Comparison of ENCODE assay signal across 10 cellular contexts in genomic region chr5:68285075-68285827, GRCh38.
DNase-seq lines count a peak whose midpoint lies in the region; ATAC-seq and TF ChIP-seq lines count a peak whose summit lies in the region.
"Had no signal": no experiment of that assay in that cellular context is flagged by ENCODE, and none has a peak within 500 bp of the region (broad histone marks: within the 10 kb centered on the region; RNA-seq: fewer than 3 reads in every experiment).

No MANE protein-coding gene starts in this region.

- peaks cover 12% of the 10 kb centered on the region for H3F3A ChIP-seq in SK-N-SH (replicated peaks; ENCODE audit: insufficient read depth)

- H4K20me1 ChIP-seq in SK-N-SH (ENCODE audit: insufficient read depth) = no peaks in the 10 kb centered on the region; the same call in 1 of the 2 replicates

- H3K27ac Mint-ChIP-seq in brain = peak overlapping the region in 3 of 5 experiments; percentile 7 to 85 (median 75)

- TF ChIP-seq RAD21 in SK-N-SH (IDR thresholded peaks at IDR 0.05; ENCODE audit: low read length) = no peak

- H3K79me2 ChIP-seq in SK-N-SH (ENCODE audit: insufficient read depth) = no peaks in the 10 kb centered on the region

- no peaks in the 10 kb centered on the region for H3K9me3 Mint-ChIP-seq in brain

- no peaks in the 10 kb centered on the region for H3K9me2 ChIP-seq in SK-N-SH

- H3K27ac ChIP-seq in SK-N-SH (ENCODE audit: low read depth in 2 of 2, low read length in 1 of 2) = peak overlapping the region; percentile 5 to 22; a peak in 2 of 4 replicates
- H3K27ac ChIP-seq in brain microvascular endothelial cell = no peak overlapping the region
- H3K27ac ChIP-seq: 22Rv1 had no signal

- H2AFZ ChIP-seq in SK-N-SH (ENCODE audit: low read depth) = no peak overlapping the region

- TF ChIP-seq CTCF in SK-N-SH (IDR thresholded peaks at IDR 0.05) = no peak
- TF ChIP-seq CTCF in brain (conservative IDR thresholded peaks at IDR 0.05) = no peak
- no peak for TF ChIP-seq CTCF in brain microvascular endothelial cell (IDR thresholded peaks at IDR 0.05; ENCODE audit: low read depth, low read length, missing control alignments)

- DNase-seq in SK-N-SH = no peak
- DNase-seq in Kasumi-1 (lab: John Stamatoyannopoulos, UW) = no peak
- DNase-seq in A172 (ENCODE audit: low spot score) = no peak
- no peak for DNase-seq in brain microvascular endothelial cell
- DNase-seq: NCI-H774 had no signal

- H3K4me3 Mint-ChIP-seq in brain = peak overlapping the region in 1 of 5 experiments; percentile 63

- H3K4me3 ChIP-seq in SK-N-SH (ENCODE audit: low read depth in 2 of 2, low read length in 1 of 2) (no peak overlapping the region), skeletal muscle satellite cell (ENCODE audit: low read length) (no peak overlapping the region), brain microvascular endothelial cell (ENCODE audit: low read depth, low read length) (no peak overlapping the region)

- H3K27me3 ChIP-seq in SK-N-SH (ENCODE audit: insufficient read depth) = no peaks in the 10 kb centered on the region
- H3K27me3 ChIP-seq in skeletal muscle satellite cell (ENCODE audit: control insufficient read depth, insufficient read depth, low read length) = no peaks in the 10 kb centered on the region
- H3K27me3 ChIP-seq in brain microvascular endothelial cell (replicated peaks) = no peaks in the 10 kb centered on the region

- peaks cover 4% of the 10 kb centered on the region for H3K27me3 Mint-ChIP-seq in brain

- H3K9ac ChIP-seq in SK-N-SH (no peak overlapping the region), skeletal muscle satellite cell (ENCODE audit: low read depth, low read length) (peak overlapping the region; percentile 12)

- H3K36me3 ChIP-seq in SK-N-SH (replicated peaks in 1 of 2; ENCODE audit: control insufficient read depth in 1 of 2, insufficient read depth in 2 of 2, low read length in 1 of 2) (peaks cover 20 to 50% of the 10 kb centered on the region in 2 experiments), skeletal muscle satellite cell (ENCODE audit: insufficient read depth, low read length) (peaks cover 37% of the 10 kb centered on the region), brain microvascular endothelial cell (replicated peaks) (peaks cover 2% of the 10 kb centered on the region)

- H3K4me2 ChIP-seq in SK-N-SH (no peak overlapping the region), skeletal muscle satellite cell (ENCODE audit: low read length) (no peak overlapping the region)

- in situ Hi-C loops in brain microvascular endothelial cell (cut with HindIII; ENCODE audit: low pct_ligation_motif_present, low sequenced_read_pairs) = loop anchor here (25.0 kb wide), 1 partner anchor 177 kb away; no protein-coding TSS in a partner anchor

- peaks cover 43% of the 10 kb centered on the region for H3K4me1 Mint-ChIP-seq in brain

- H3K9me3 ChIP-seq in SK-N-SH (no peaks in the 10 kb centered on the region), skeletal muscle satellite cell (replicated peaks; ENCODE audit: low read length) (no peaks in the 10 kb centered on the region)

- POLR2A ChIA-PET in SK-N-SH (lab: Yijun Ruan, JAX) = no interaction called here

- CTCF ChIA-PET in SK-N-SH (lab: Yijun Ruan, JAX) = interaction anchor here (0.9 to 3.8 kb wide), 27 partner anchors 9 to 1039 kb away, joined by 4 to 43 read pairs (median 7); no protein-coding TSS in a partner anchor

- H3K4me1 ChIP-seq in SK-N-SH (ENCODE audit: control insufficient read depth in 1 of 2, insufficient read depth in 2 of 2, low read depth in 1 of 2, low read length in 1 of 2) (peaks cover 0 to 17% of the 10 kb centered on the region in 2 experiments; a peak in 3 of 4 replicates), skeletal muscle satellite cell (ENCODE audit: control insufficient read depth, insufficient read depth, low read length) (peaks cover 28% of the 10 kb centered on the region)

- 87% methylated on average over 3 of the region's 3 CpGs for WGBS in SK-N-SH (ENCODE audit: low lambda C conversion rate)

- no peak for ATAC-seq in SK-N-SH treated with all-trans-retinoic acid at 6 μM for 48 hours
- peak; percentile 34 for ATAC-seq in HG02938 (IDR thresholded peaks at IDR 0.05; ENCODE audit: unreplicated experiment)

- H3K36me3 Mint-ChIP-seq in brain = peaks cover 18% of the 10 kb centered on the region

- no peak for TF ChIP-seq EP300 in SK-N-SH (IDR thresholded peaks at IDR 0.05; ENCODE audit: borderline replicate concordance in 1 of 2, low read depth in 1 of 2, low read length in 1 of 2)

TF ChIP-seq in SK-N-SH, 30 proteins besides CTCF, POLR2A, EP300 and RAD21:
- TF ChIP-seq, protein P1, sequence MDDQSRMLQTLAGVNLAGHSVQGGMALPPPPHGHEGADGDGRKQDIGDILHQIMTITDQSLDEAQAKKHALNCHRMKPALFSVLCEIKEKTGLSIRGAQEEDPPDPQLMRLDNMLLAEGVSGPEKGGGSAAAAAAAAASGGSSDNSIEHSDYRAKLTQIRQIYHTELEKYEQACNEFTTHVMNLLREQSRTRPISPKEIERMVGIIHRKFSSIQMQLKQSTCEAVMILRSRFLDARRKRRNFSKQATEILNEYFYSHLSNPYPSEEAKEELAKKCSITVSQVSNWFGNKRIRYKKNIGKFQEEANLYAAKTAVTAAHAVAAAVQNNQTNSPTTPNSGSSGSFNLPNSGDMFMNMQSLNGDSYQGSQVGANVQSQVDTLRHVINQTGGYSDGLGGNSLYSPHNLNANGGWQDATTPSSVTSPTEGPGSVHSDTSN (IDR thresholded peaks at IDR 0.05) = no peak
- no peak for TF ChIP-seq MXI1 (IDR thresholded peaks at IDR 0.05; ENCODE audit: low read depth, low read length)
- TF ChIP-seq RCOR1 (IDR thresholded peaks at IDR 0.05; ENCODE audit: low read length) = no peak
- no peak for TF ChIP-seq GATA2 (CRISPR knock-in tag; IDR thresholded peaks at IDR 0.05)
- TF ChIP-seq NFIC (IDR thresholded peaks at IDR 0.05; ENCODE audit: borderline replicate concordance) = no peak
- no peak for TF ChIP-seq FOXJ3 (CRISPR knock-in tag; IDR thresholded peaks at IDR 0.05)
- no peak for TF ChIP-seq FOSL2 (IDR thresholded peaks at IDR 0.05; ENCODE audit: borderline replicate concordance, low read depth)

TF ChIP-seq in SK-N-SH treated with all-trans-retinoic acid at 6 μM for 48 hours, 23 proteins besides CTCF, POLR2A, EP300 and RAD21 (continues in another document):
- TF ChIP-seq, protein P2, sequence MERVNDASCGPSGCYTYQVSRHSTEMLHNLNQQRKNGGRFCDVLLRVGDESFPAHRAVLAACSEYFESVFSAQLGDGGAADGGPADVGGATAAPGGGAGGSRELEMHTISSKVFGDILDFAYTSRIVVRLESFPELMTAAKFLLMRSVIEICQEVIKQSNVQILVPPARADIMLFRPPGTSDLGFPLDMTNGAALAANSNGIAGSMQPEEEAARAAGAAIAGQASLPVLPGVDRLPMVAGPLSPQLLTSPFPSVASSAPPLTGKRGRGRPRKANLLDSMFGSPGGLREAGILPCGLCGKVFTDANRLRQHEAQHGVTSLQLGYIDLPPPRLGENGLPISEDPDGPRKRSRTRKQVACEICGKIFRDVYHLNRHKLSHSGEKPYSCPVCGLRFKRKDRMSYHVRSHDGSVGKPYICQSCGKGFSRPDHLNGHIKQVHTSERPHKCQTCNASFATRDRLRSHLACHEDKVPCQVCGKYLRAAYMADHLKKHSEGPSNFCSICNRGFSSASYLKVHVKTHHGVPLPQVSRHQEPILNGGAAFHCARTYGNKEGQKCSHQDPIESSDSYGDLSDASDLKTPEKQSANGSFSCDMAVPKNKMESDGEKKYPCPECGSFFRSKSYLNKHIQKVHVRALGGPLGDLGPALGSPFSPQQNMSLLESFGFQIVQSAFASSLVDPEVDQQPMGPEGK (CRISPR knock-in tag; IDR thresholded peaks at IDR 0.05; ENCODE audit: borderline replicate concordance) = no peak
- TF ChIP-seq, protein P3, sequence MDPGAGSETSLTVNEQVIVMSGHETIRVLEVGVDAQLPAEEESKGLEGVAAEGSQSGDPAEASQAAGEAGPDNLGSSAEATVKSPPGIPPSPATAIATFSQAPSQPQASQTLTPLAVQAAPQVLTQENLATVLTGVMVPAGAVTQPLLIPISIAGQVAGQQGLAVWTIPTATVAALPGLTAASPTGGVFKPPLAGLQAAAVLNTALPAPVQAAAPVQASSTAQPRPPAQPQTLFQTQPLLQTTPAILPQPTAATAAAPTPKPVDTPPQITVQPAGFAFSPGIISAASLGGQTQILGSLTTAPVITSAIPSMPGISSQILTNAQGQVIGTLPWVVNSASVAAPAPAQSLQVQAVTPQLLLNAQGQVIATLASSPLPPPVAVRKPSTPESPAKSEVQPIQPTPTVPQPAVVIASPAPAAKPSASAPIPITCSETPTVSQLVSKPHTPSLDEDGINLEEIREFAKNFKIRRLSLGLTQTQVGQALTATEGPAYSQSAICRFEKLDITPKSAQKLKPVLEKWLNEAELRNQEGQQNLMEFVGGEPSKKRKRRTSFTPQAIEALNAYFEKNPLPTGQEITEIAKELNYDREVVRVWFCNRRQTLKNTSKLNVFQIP (CRISPR knock-in tag; IDR thresholded peaks at IDR 0.05; ENCODE audit: borderline replicate concordance, low read depth) = no peak
- TF ChIP-seq SNAI2 (CRISPR knock-in tag; IDR thresholded peaks at IDR 0.05) = no peak
- TF ChIP-seq TSHZ2 (CRISPR knock-in tag; IDR thresholded peaks at IDR 0.05) = no peak
- no peak for TF ChIP-seq ZNF565 (CRISPR knock-in tag; conservative IDR thresholded peaks at IDR 0.05; ENCODE audit: low read depth)
- TF ChIP-seq PPARA (CRISPR knock-in tag; IDR thresholded peaks at IDR 0.05; ENCODE audit: borderline replicate concordance) = no peak
- TF ChIP-seq OSR1 (CRISPR knock-in tag; IDR thresholded peaks at IDR 0.05) = no peak
- TF ChIP-seq ZC3H10 (CRISPR knock-in tag; IDR thresholded peaks at IDR 0.05) = no peak
